In the genomic region with DNA sequence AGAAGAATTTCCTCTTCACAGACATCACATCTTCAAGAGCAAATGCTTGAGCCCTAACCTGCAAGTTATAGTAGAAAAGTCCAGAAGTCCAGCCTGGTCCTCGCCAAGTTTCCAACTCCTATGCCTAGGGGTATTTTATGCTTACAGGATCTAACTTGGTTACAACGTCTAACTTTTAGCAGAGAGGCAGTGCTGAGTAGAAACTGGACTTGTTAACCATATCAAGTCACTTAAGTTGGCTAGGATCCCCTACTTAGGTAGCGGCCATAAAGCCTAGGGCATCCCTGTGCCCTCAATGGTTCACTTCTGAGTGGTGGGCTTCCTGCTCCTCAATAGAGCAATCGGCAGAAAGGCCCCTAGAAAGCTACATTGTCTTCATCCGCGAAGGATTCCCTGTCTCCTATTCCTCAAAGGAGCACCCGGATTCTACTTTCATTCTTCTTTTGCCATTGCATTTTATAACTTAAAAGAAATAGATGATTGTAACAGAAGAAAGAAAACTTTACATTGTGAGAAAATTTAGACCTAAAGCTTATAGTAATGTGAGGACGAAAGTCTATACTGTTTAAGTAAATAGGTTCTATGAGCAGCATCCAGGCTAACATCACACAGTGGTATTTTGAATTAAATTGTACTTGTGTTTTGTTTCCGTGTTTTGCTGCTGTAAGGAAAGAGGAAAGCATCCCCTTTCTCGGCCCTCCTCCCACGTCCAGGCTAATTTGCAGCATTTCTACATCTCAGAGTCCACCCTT, we compare ENCODE assay signal across 8 cellular contexts. TPM values are rescaled to one million over a fixed set of nuclear protein-coding genes. Genes with fewer than 3 reads are reported as not detected.
DNase-seq lines count a peak whose midpoint lies in the region; FAIRE-seq and TF ChIP-seq lines count a peak whose summit lies in the region.

No MANE protein-coding gene starts in this region.

- H3K9ac ChIP-seq in BLaER1 treated with 17β-estradiol and CSF1 and Interleukin-3, amounts not matched to agents 10 nM and 100 nM, result peak overlapping the region in 7 of 11 experiments; percentile 86 to 94 (median 90); a peak in 10 of 22 replicates
- H3K9ac ChIP-seq in NT2/D1 (ENCODE audit: insufficient read length, low read depth), result peak overlapping the region; percentile 86

- H4K20me1 ChIP-seq in BLaER1 treated with 17β-estradiol and CSF1 and Interleukin-3, amounts not matched to agents 10 nM and 100 nM, result peaks cover 0 to 19% (median 17%) of the 10 kb centered on the region in 11 experiments; a peak in 18 of 22 replicates
- peaks cover 8% of the 10 kb centered on the region for H4K20me1 ChIP-seq in osteoblast (ENCODE audit: insufficient read depth, low read length)

- no peaks in the 10 kb centered on the region for H3K36me3 Mint-ChIP-seq in endothelial cell (ENCODE audit: low read depth, unreplicated experiment)

- H3K36me3 ChIP-seq in BLaER1 treated with 17β-estradiol and CSF1 and Interleukin-3, amounts not matched to agents 10 nM and 100 nM, result peaks cover 0 to 23% (median 14%) of the 10 kb centered on the region in 11 experiments; a peak in 14 of 22 replicates
- H3K36me3 ChIP-seq in NT2/D1 (ENCODE audit: insufficient read depth, insufficient read length, low read length) (peaks cover 31% of the 10 kb centered on the region), osteoblast (ENCODE audit: insufficient read depth, low read length) (peaks cover 3% of the 10 kb centered on the region), small intestine (ENCODE audit: control insufficient read depth in 2 of 2, insufficient read depth in 2 of 2, low read length in 2 of 2) (no peaks in the 10 kb centered on the region)

- WGBS in small intestine, 3 donors, result 66 to 78% (median 77%) methylated on average over 11 of the region's 11 CpGs

- H3K27ac Mint-ChIP-seq in endothelial cell (ENCODE audit: unreplicated experiment), result peak overlapping the region; percentile 75

- no peaks in the 10 kb centered on the region for H3K9me3 Mint-ChIP-seq in endothelial cell (ENCODE audit: unreplicated experiment)

- H3K4me2 ChIP-seq in BLaER1 treated with 17β-estradiol and CSF1 and Interleukin-3, amounts not matched to agents 10 nM and 100 nM, result peak overlapping the region; percentile 84 to 97 (median 90)
- peak overlapping the region; percentile 90 for H3K4me2 ChIP-seq in osteoblast (ENCODE audit: insufficient read depth, low read length)

- no peaks in the 10 kb centered on the region for H3K27me3 ChIP-seq in BLaER1 treated with 17β-estradiol and CSF1 and Interleukin-3, amounts not matched to agents 10 nM and 100 nM
- H3K27me3 ChIP-seq in NT2/D1 (ENCODE audit: insufficient read depth, insufficient read length), result peaks cover 7% of the 10 kb centered on the region
- H3K27me3 ChIP-seq in osteoblast (ENCODE audit: insufficient read depth, low read length), result no peaks in the 10 kb centered on the region
- no peaks in the 10 kb centered on the region for H3K27me3 ChIP-seq in small intestine (ENCODE audit: control insufficient read depth in 2 of 2, insufficient read depth in 2 of 2, low read length in 2 of 2)

- H3K9me3 ChIP-seq in BLaER1 treated with 17β-estradiol and CSF1 and Interleukin-3, amounts not matched to agents 10 nM and 100 nM (replicated peaks in 1 of 11), result no peaks in the 10 kb centered on the region
- H3K9me3 ChIP-seq in NT2/D1 (ENCODE audit: insufficient read depth, low read length) (no peaks in the 10 kb centered on the region), osteoblast (ENCODE audit: low read depth, low read length) (no peaks in the 10 kb centered on the region), small intestine (ENCODE audit: control insufficient read depth, low read depth) (no peaks in the 10 kb centered on the region)

- H2AFZ ChIP-seq in osteoblast (ENCODE audit: low read length), result peak overlapping the region; percentile 82

- peak overlapping the region in 1 of 11 experiments; percentile 93; a peak in 1 of 22 replicates for H3K27ac ChIP-seq in BLaER1 treated with 17β-estradiol and CSF1 and Interleukin-3, amounts not matched to agents 10 nM and 100 nM
- peak overlapping the region; percentile 88 for H3K27ac ChIP-seq in osteoblast (ENCODE audit: low read depth, low read length)
- no peak overlapping the region for H3K27ac ChIP-seq in small intestine (ENCODE audit: low read depth in 1 of 2, low read length in 1 of 2)

- peaks cover 11% of the 10 kb centered on the region for H3K27me3 Mint-ChIP-seq in endothelial cell (ENCODE audit: unreplicated experiment)

- TF ChIP-seq CTCF in endothelial cell (IDR thresholded peaks at IDR 0.05; ENCODE audit: unreplicated experiment) (no peak), osteoblast (IDR thresholded peaks at IDR 0.05; ENCODE audit: extremely low read depth, low read depth, low read length) (no peak)

- no peak for FAIRE-seq in small intestine (lab: Jason Lieb, UNC)

- peak overlapping the region; percentile 88 for H3K4me3 Mint-ChIP-seq in endothelial cell (ENCODE audit: unreplicated experiment)

- peak overlapping the region; percentile 71 to 87 (median 81); a peak in 18 of 20 replicates for H3K4me3 ChIP-seq in BLaER1 treated with 17β-estradiol and CSF1 and Interleukin-3, amounts not matched to agents 10 nM and 100 nM
- H3K4me3 ChIP-seq in NT2/D1 (ENCODE audit: insufficient read length, low read depth) (peak overlapping the region; percentile 86), osteoblast (ENCODE audit: insufficient read depth, low read length) (peak overlapping the region; percentile 89), small intestine (ENCODE audit: low read depth in 1 of 2, low read length in 2 of 2) (peak overlapping the region in 1 of 2 donors; percentile 76)

- H3K4me1 Mint-ChIP-seq in endothelial cell (ENCODE audit: unreplicated experiment), result peaks cover 30% of the 10 kb centered on the region

- peaks cover 27 to 34% (median 32%) of the 10 kb centered on the region in 10 experiments for H3K4me1 ChIP-seq in BLaER1 treated with 17β-estradiol and CSF1 and Interleukin-3, amounts not matched to agents 10 nM and 100 nM
- peaks cover 3% of the 10 kb centered on the region for H3K4me1 ChIP-seq in NT2/D1 (ENCODE audit: insufficient read depth, insufficient read length)
- H3K4me1 ChIP-seq in osteoblast (ENCODE audit: insufficient read depth, low read length), result peaks cover 27% of the 10 kb centered on the region
- peaks cover 4% of the 10 kb centered on the region in 2 donors for H3K4me1 ChIP-seq in small intestine (ENCODE audit: control insufficient read depth in 2 of 2, insufficient read depth in 1 of 2, low read depth in 1 of 2, low read length in 1 of 2)

- no peak for DNase-seq in NT2/D1 (ENCODE audit: low read depth, low spot score)
- DNase-seq in endothelial cell (ENCODE audit: low spot score), result no peak
- peak; percentile 59 for DNase-seq in osteoblast (ENCODE audit: insufficient read length, low spot score, missing footprints)
- no peak for DNase-seq in kidney glomerular epithelial cell (lab: John Stamatoyannopoulos, UW)
- no peak for DNase-seq in NCI-H345 (lab: John Stamatoyannopoulos, UW)
- no peak for DNase-seq in UCSD-AML1 (lab: John Stamatoyannopoulos, UW; ENCODE audit: unreplicated experiment)
- DNase-seq in small intestine, result no peak

- H3K79me2 ChIP-seq in osteoblast (ENCODE audit: insufficient read depth, low read length), result peaks cover 46% of the 10 kb centered on the region

RNA-seq across cellular contexts. Expression of a gene that starts 1.3 kb away (rescaled TPM):
- total RNA-seq in endothelial cell (ENCODE audit: unreplicated experiment), result 37.2 TPM
- 30.4 and 35.9 TPM in 2 replicates for total RNA-seq in osteoblast
- 10 to 100 TPM in 1 of 3 donors, 1 to 10 TPM in 2; 3.0 to 15.3 (median 5.8) TPM for polyA plus RNA-seq in small intestine
